ENCODE assay signal across 8 cellular contexts in the genomic region with DNA sequence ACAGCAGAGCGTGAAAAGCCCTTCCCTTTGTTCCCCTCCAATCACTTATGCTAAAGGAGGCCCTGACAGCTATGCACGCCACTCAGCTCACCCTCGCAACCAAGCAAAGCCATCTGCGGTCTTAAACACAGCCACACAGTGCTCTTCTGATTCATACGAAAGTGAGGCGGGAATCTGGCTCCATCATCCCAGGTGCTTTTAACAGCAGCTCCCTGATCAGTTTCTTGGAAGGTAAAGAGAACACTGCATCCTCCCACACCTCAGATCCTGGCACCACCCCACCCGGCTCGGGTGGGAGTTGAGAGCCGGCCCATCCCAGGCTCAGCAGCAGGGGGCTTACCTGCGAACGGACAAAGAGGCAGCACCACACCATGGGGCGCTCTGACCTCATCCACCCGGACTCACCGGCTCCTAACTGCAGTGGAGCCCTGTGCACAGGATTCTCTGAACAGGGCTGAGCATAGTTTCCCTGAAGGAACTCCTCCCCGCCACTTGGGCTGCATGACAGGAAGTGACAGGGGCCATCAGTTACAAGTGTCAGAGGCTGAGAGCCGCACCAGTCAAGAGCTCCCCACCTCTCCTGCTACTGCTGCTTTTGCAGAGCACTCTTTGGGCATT.
A peak's percentile ranks its signal among the peaks of the same experiment; 100 is the strongest.
DNase-seq lines count a peak whose midpoint lies in the region; ATAC-seq and TF ChIP-seq lines count a peak whose summit lies in the region.

No MANE protein-coding gene starts in this region.

- H3K27me3 ChIP-seq in upper lobe of right lung, result no peaks in the 10 kb centered on the region

- peaks cover 48% of the 10 kb centered on the region for H3K4me1 Mint-ChIP-seq in nephron progenitor cell

- ATAC-seq in GM18517 (IDR thresholded peaks at IDR 0.05; ENCODE audit: unreplicated experiment) (peak; percentile 36), HG02973 (IDR thresholded peaks at IDR 0.05; ENCODE audit: unreplicated experiment) (peak; percentile 42), upper lobe of right lung (peak; percentile 89)

- H3K27ac ChIP-seq in upper lobe of right lung, result peak overlapping the region; percentile 77

- no peaks in the 10 kb centered on the region for H3K9me3 ChIP-seq in upper lobe of right lung

- H3K36me3 Mint-ChIP-seq in nephron progenitor cell (ENCODE audit: low read depth), result no peaks in the 10 kb centered on the region

- no peaks in the 10 kb centered on the region for H3K9me3 Mint-ChIP-seq in nephron progenitor cell

- peaks cover 21% of the 10 kb centered on the region for H3K4me1 ChIP-seq in upper lobe of right lung

- peak overlapping the region; percentile 47 for H3K27ac Mint-ChIP-seq in nephron progenitor cell

- no peak for TF ChIP-seq CTCF in nephron progenitor cell (IDR thresholded peaks at IDR 0.05)
- TF ChIP-seq CTCF in upper lobe of right lung (IDR thresholded peaks at IDR 0.05), result no peak

- intact Hi-C loops in upper lobe of right lung (cut with DNase I), result no loop called here

- peaks cover 2% of the 10 kb centered on the region for H3K27me3 Mint-ChIP-seq in nephron progenitor cell (ENCODE audit: low read depth, poor library complexity)

- H3K4me3 ChIP-seq in upper lobe of right lung, result peak overlapping the region; percentile 45

- peak; percentile 90 for DNase-seq in RPMI8226
- peak; percentile 69 for DNase-seq in activated naive CD4-positive, alpha-beta T cell treated with Interleukin-2 at 50 U/mL for 16 hours
- DNase-seq in nephron progenitor cell, result peak; percentile 30
- no peak for DNase-seq in upper lobe of right lung
- no peak for DNase-seq in HT-29 (ENCODE audit: low spot score)
- DNase-seq in NCI-H1694 treated with DMSO at 0.1 percent for 48 hours (lab: John Stamatoyannopoulos, UW), result no peak

- H3K4me3 Mint-ChIP-seq in nephron progenitor cell, result peak overlapping the region; percentile 58

- H3K36me3 ChIP-seq in upper lobe of right lung, result no peaks in the 10 kb centered on the region

Comparison
In these comparisons a context has a peak if more than half of its experiments do, and no peak if none do; other contexts are left out.
1. ATAC-seq: peak in every context shown above with its lines; median percentile 89 in upper lobe of right lung; 42 in HG02973; 36 in GM18517.
2. DNase-seq: peak in RPMI8226 (single experiment), activated naive CD4-positive, alpha-beta T cell treated with Interleukin-2 at 50 U/mL for 16 hours (single experiment) and nephron progenitor cell (single experiment); none in upper lobe of right lung (single experiment), HT-29 (single experiment) and NCI-H1694 treated with DMSO at 0.1 percent for 48 hours (single experiment).